Comparison of ENCODE assay signal across 9 cellular contexts in the genomic region with DNA sequence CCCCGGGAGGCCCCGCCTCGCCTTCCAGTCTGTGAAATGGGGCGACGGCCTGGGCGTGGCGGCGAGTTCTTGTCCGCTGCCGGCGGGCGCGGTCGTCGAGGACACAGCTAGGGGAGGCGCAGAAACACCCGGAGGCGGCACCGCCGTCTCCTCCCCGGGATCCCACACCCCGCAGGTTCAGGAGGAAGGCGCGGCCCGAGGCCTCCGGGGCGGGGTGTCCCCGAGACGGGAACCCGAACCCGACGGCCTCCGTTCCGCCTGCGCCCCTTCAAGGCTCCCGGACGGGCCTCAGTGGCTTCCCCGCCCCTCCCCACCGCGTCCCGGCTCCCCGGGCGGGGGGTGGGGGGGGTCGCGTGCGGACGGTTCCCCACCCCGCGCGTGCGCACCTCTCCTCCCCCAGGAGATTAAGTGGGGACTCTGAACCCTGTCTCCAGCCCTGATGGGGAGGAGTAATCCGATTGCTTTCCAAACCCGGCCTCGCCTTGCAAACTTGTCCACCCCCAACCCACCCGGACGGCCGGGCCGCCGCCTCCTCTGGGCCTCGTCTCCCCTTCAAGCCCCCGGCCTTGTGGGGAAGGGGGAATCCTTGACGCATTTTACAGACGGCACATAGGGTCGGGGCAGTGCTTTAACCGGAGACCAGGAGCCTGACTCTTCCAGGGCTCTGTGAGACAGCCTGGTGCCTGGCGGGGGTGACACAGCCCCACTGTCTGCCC. TPM values are rescaled to one million over a fixed set of nuclear protein-coding genes. Genes with fewer than 3 reads are reported as not detected.
DNase-seq lines count a peak whose midpoint lies in the region; ATAC-seq, FAIRE-seq and TF ChIP-seq lines count a peak whose summit lies in the region.
"Had no signal": no experiment of that assay in that cellular context is flagged by ENCODE, and none has a peak within 500 bp of the region (broad histone marks: within the 10 kb centered on the region; RNA-seq: fewer than 3 reads in every experiment).

No MANE protein-coding gene starts in this region.

- peaks cover 3% of the 10 kb centered on the region for H3K4me1 Mint-ChIP-seq in activated naive CD4-positive, alpha-beta T cell treated with anti-CD3 and anti-CD28 coated beads for 36 hours (ENCODE audit: low read depth)
- H3K4me1 Mint-ChIP-seq in activated T-cell treated with anti-CD3 and anti-CD28 coated beads, Interleukin-2, amount 50 U/mL, for 72 hours (ENCODE audit: low read depth): no peaks in the 10 kb centered on the region

- intact Hi-C loops in activated naive CD4-positive, alpha-beta T cell treated with anti-CD3 and anti-CD28 coated beads for 36 hours (cut with micrococcal nuclease): no loop called here

- TF ChIP-seq CTCF in thoracic aorta (IDR thresholded peaks at IDR 0.05): no peak

- CTCF ChIA-PET in activated naive CD4-positive, alpha-beta T cell treated with anti-CD3 and anti-CD28 coated beads for 36 hours (lab: Charles Lee): no interaction called here

- peaks cover 30% of the 10 kb centered on the region for H3K27me3 Mint-ChIP-seq in activated naive CD4-positive, alpha-beta T cell treated with anti-CD3 and anti-CD28 coated beads for 36 hours (ENCODE audit: low read depth)
- peaks cover 48% of the 10 kb centered on the region for H3K27me3 Mint-ChIP-seq in activated T-cell treated with anti-CD3 and anti-CD28 coated beads, Interleukin-2, amount 50 U/mL, for 72 hours (ENCODE audit: low read depth)

- FAIRE-seq in GM19239 (lab: Jason Lieb, UNC): no peak

- H3K27me3 ChIP-seq in iPS-15b (ENCODE audit: control insufficient read depth, insufficient read depth, low read length): no peaks in the 10 kb centered on the region
- peaks cover 10% of the 10 kb centered on the region for H3K27me3 ChIP-seq in thoracic aorta (replicated peaks; ENCODE audit: insufficient read depth)

- H3K9ac ChIP-seq in iPS-15b (ENCODE audit: low read depth, low read length): no peak overlapping the region
- H3K9ac ChIP-seq: KMS-11 had no signal

- H3K4me1 ChIP-seq in iPS-15b (ENCODE audit: control insufficient read depth, insufficient read depth, low read length): peaks cover 8% of the 10 kb centered on the region
- no peaks in the 10 kb centered on the region for H3K4me1 ChIP-seq in thoracic aorta (ENCODE audit: control insufficient read depth in 1 of 2, low read depth in 2 of 2)

- H3K27ac ChIP-seq in thoracic aorta: peak overlapping the region in 1 of 2 donors; percentile 0
- H3K27ac ChIP-seq: KMS-11 had no signal

- no peak overlapping the region for H3K27ac Mint-ChIP-seq in activated naive CD4-positive, alpha-beta T cell treated with anti-CD3 and anti-CD28 coated beads for 36 hours
- no peak overlapping the region for H3K27ac Mint-ChIP-seq in activated T-cell treated with anti-CD3 and anti-CD28 coated beads, Interleukin-2, amount 50 U/mL, for 72 hours

- H3K36me3 ChIP-seq in iPS-15b (ENCODE audit: control insufficient read depth, insufficient read depth, low read length) (no peaks in the 10 kb centered on the region), thoracic aorta (no peaks in the 10 kb centered on the region)

- no peaks in the 10 kb centered on the region for H3K36me3 Mint-ChIP-seq in activated naive CD4-positive, alpha-beta T cell treated with anti-CD3 and anti-CD28 coated beads for 36 hours (ENCODE audit: low read depth)
- H3K36me3 Mint-ChIP-seq in activated T-cell treated with anti-CD3 and anti-CD28 coated beads, Interleukin-2, amount 50 U/mL, for 72 hours (ENCODE audit: insufficient read depth in 2 of 2): no peaks in the 10 kb centered on the region

- peak overlapping the region; percentile 42 for H3K4me3 Mint-ChIP-seq in activated naive CD4-positive, alpha-beta T cell treated with anti-CD3 and anti-CD28 coated beads for 36 hours
- H3K4me3 Mint-ChIP-seq in activated T-cell treated with anti-CD3 and anti-CD28 coated beads, Interleukin-2, amount 50 U/mL, for 72 hours: peak overlapping the region; percentile 49 to 69

- H3K9me3 Mint-ChIP-seq in activated naive CD4-positive, alpha-beta T cell treated with anti-CD3 and anti-CD28 coated beads for 36 hours: no peaks in the 10 kb centered on the region
- H3K9me3 Mint-ChIP-seq in activated T-cell treated with anti-CD3 and anti-CD28 coated beads, Interleukin-2, amount 50 U/mL, for 72 hours: no peaks in the 10 kb centered on the region

- peak; percentile 72 to 75 for ATAC-seq in activated T-cell treated with anti-CD3 and anti-CD28 coated beads, Interleukin-2, amount 50 U/mL, for 72 hours (replicated peaks in 1 of 2)
- no peak for ATAC-seq in thoracic aorta (ENCODE audit: insufficient number of reproducible peaks, low FRiP score, low read depth)

- H3K4me3 ChIP-seq in iPS-15b (ENCODE audit: low read depth, low read length) (peak overlapping the region; percentile 38), thoracic aorta (peak overlapping the region; percentile 33)

- no peaks in the 10 kb centered on the region for H3K9me3 ChIP-seq in iPS-15b (ENCODE audit: control insufficient read depth, insufficient read depth, low read length)
- H3K9me3 ChIP-seq in thoracic aorta: no peaks in the 10 kb centered on the region

- DNase-seq in activated naive CD4-positive, alpha-beta T cell treated with anti-CD3 and anti-CD28 coated beads for 36 hours: peak; percentile 21
- DNase-seq in activated naive CD4-positive, alpha-beta T cell treated with anti-CD3 and anti-CD28 coated beads, Interleukin-2, amount 50 U/mL, for 16 hours: no peak
- peak; percentile 37 to 40 for DNase-seq in activated T-cell treated with anti-CD3 and anti-CD28 coated beads, Interleukin-2, amount 50 U/mL, for 72 hours
- DNase-seq in thoracic aorta (ENCODE audit: low spot score) (no peak), NCI-H2227 treated with DMSO at 0.1 percent for 48 hours (lab: John Stamatoyannopoulos, UW) (no peak), GM19239 (ENCODE audit: insufficient read length, low spot score) (no peak), T1000 (lab: John Stamatoyannopoulos, UW) (no peak)

RNA-seq across cellular contexts. Expression of a gene that starts 35.3 kb away (rescaled TPM):
- total RNA-seq in activated naive CD4-positive, alpha-beta T cell treated with anti-CD3 and anti-CD28 coated beads for 36 hours: 10 to 100 TPM; 11.5 to 13.3 TPM
- total RNA-seq in activated T-cell treated with anti-CD3 and anti-CD28 coated beads, Interleukin-2, amount 50 U/mL, for 72 hours: 1 to 10 TPM; 3.2 to 4.5 TPM
- total RNA-seq in thoracic aorta: 10 to 100 TPM; 36.3 to 56.3 TPM

RNA-seq across cellular contexts. Expression of a gene that starts 47.5 kb away (rescaled TPM):
- 10 to 100 TPM; 11.9 to 12.2 TPM for total RNA-seq in activated naive CD4-positive, alpha-beta T cell treated with anti-CD3 and anti-CD28 coated beads for 36 hours
- total RNA-seq in activated T-cell treated with anti-CD3 and anti-CD28 coated beads, Interleukin-2, amount 50 U/mL, for 72 hours: 10 to 100 TPM; 19.5 to 21.3 TPM
- total RNA-seq in thoracic aorta: 10 to 100 TPM in 1 of 2 donors, 1 to 10 TPM in 1; 6.5 to 17.1 TPM

Comparison
In these comparisons a context has a peak if more than half of its experiments do, and no peak if none do; other contexts are left out.
1. DNase-seq: peak in activated naive CD4-positive, alpha-beta T cell treated with anti-CD3 and anti-CD28 coated beads for 36 hours (single experiment) and activated T-cell treated with anti-CD3 and anti-CD28 coated beads, Interleukin-2, amount 50 U/mL, for 72 hours (2 of 2); none in activated naive CD4-positive, alpha-beta T cell treated with anti-CD3 and anti-CD28 coated beads, Interleukin-2, amount 50 U/mL, for 16 hours (single experiment), thoracic aorta (single experiment), NCI-H2227 treated with DMSO at 0.1 percent for 48 hours (single experiment), GM19239 (single experiment) and T1000 (single experiment).